ENCODE assay signal across 32 cellular contexts in the genomic region with DNA sequence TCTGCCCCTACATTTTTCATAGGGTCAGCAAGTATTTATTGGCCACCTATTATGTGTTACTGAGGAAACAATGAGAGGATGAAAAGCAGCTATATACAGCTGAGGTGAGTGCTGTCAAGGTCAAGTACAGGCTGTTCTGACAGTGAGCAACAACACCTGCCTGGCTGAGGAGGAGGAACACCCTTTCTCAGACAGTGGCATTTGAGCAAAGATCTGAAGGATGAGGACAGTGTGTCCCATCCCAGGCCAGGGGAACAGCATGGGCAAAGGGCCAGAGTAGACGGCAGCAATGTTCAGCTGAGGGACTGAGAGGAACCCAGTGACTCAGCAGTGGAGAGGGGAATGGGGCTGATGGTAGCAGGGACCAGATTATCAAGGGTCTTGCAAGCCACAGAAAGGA.
"Had no signal": no experiment of that assay in that cellular context is flagged by ENCODE, and none has a peak within 500 bp of the region (broad histone marks: within the 10 kb centered on the region; RNA-seq: fewer than 3 reads in every experiment).

No MANE protein-coding gene starts in this region.

- DNase-seq: naive thymus-derived CD4-positive, alpha-beta T cell; naive thymus-derived CD8-positive, alpha-beta T cell; natural killer cell; nephron progenitor cell; nucleus accumbens; occipital lobe; ovary; pancreas; posterior cingulate gyrus; psoas muscle; retina; right cardiac atrium; right lobe of liver; sigmoid colon; small intestine; spleen; stimulated activated CD4-positive, alpha-beta T cell treated with anti-CD3 and anti-CD28 coated beads, Interleukin-12 subunit alpha, Interleukin-12 subunit beta, amount 100 ng/mL, for 4 hours; stimulated activated CD4-positive, alpha-beta T cell treated with anti-CD3 and anti-CD28 coated beads, Interleukin-15, amount 100 ng/mL, for 24 hours; stimulated activated CD4-positive, alpha-beta T cell treated with anti-CD3 and anti-CD28 coated beads, Interleukin-1b, Interleukin-23, amount 100 ng/mL, for 48 hours; stimulated activated CD4-positive, alpha-beta T cell treated with anti-CD3 and anti-CD28 coated beads, Interleukin-2, amount 100 ng/mL, for 24 hours had no signal

- H3K4me3 Mint-ChIP-seq: naive thymus-derived CD4-positive, alpha-beta T cell; naive thymus-derived CD8-positive, alpha-beta T cell; natural killer cell; natural killer cell treated with Interleukin-12 subunit alpha and Interleukin-12 subunit beta and Interleukin-15 and Interleukin-18, amount 100 ng/mL, for 72 hours; nephron; nephron progenitor cell; neural crest cell; neural progenitor cell had no signal

- H3K4me2 ChIP-seq: neural progenitor cell, smooth muscle cell had no signal

- H3K9me3 ChIP-seq: neutrophil, ovary, pancreas, prostate gland, psoas muscle, right atrium auricular region, right lobe of liver, sigmoid colon, spleen had no signal

- H3K4me1 ChIP-seq: neural progenitor cell, pancreas, parathyroid adenoma, prostate gland, psoas muscle, right atrium auricular region, sigmoid colon, spleen had no signal

- H3K36me3 Mint-ChIP-seq: naive thymus-derived CD4-positive, alpha-beta T cell; naive thymus-derived CD8-positive, alpha-beta T cell; natural killer cell; natural killer cell treated with Interleukin-12 subunit alpha and Interleukin-12 subunit beta and Interleukin-15 and Interleukin-18, amount 100 ng/mL, for 72 hours; neural progenitor cell had no signal

- H3K9ac ChIP-seq: neural progenitor cell, parathyroid adenoma had no signal

- H3K27me3 ChIP-seq: neural progenitor cell, ovary, pancreas, right atrium auricular region, right lobe of liver, sigmoid colon had no signal

- H3K27ac ChIP-seq: neural progenitor cell, neutrophil, ovary, pancreas, parathyroid adenoma, prostate gland, psoas muscle, right atrium auricular region, right lobe of liver, sigmoid colon, skin epidermis, spleen had no signal

- ATAC-seq: naive thymus-derived CD4-positive, alpha-beta T cell; naive thymus-derived CD8-positive, alpha-beta T cell; natural killer cell; psoas muscle; right cardiac atrium; right lobe of liver; sciatic nerve had no signal

- H3K27ac Mint-ChIP-seq: naive thymus-derived CD4-positive, alpha-beta T cell; naive thymus-derived CD8-positive, alpha-beta T cell; natural killer cell; natural killer cell treated with Interleukin-12 subunit alpha and Interleukin-12 subunit beta and Interleukin-15 and Interleukin-18, amount 100 ng/mL, for 72 hours; nephron; nephron progenitor cell; neural progenitor cell; progenitor cell of endocrine pancreas had no signal

- H3K4me1 Mint-ChIP-seq: naive thymus-derived CD4-positive, alpha-beta T cell; naive thymus-derived CD8-positive, alpha-beta T cell; natural killer cell; nephron; nephron progenitor cell; neural crest cell; neural progenitor cell had no signal

- H3K36me3 ChIP-seq: neural progenitor cell, neutrophil, ovary, pancreas, prostate gland, right atrium auricular region, right lobe of liver, sigmoid colon, spleen had no signal

- H3K79me2 ChIP-seq: parathyroid adenoma had no signal

- H3K4me3 ChIP-seq: neural progenitor cell, ovary, pancreas, prostate gland, psoas muscle, right atrium auricular region, right lobe of liver, sigmoid colon, skin epidermis, smooth muscle cell, spleen had no signal

- H3K9me3 Mint-ChIP-seq: naive thymus-derived CD8-positive, alpha-beta T cell; natural killer cell; natural killer cell treated with Interleukin-12 subunit alpha and Interleukin-12 subunit beta and Interleukin-15 and Interleukin-18, amount 100 ng/mL, for 72 hours; neural progenitor cell had no signal

- H2AFZ ChIP-seq: neural progenitor cell, parathyroid adenoma had no signal
